20 cellular contexts compared by ENCODE assay signal in the genomic region with DNA sequence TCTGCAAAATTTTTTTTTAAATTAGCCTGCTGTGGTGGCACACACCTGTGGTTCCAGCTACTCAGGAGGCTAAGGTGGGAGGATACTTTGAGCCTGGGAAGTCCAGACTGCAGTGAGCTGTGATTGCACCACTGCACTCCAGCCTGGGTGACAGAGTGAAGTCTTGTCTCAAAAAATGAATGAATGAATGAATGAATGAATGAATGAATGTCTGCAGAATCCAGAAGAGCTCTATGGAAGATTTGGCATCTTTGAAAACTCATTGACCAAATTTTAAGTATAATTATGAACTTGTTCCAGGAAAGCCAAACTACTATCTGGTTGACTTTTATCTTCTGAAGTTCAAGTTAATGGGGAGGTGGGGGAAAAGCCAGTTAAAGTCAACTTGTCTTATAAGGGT.
"Had no signal": no experiment of that assay in that cellular context is flagged by ENCODE, and none has a peak within 500 bp of the region (broad histone marks: within the 10 kb centered on the region; RNA-seq: fewer than 3 reads in every experiment).

No MANE protein-coding gene starts in this region.

- H3K36me3 ChIP-seq: lower lobe of right lung, prostate gland, right atrium auricular region, sigmoid colon, stomach had no signal

- H3K27ac ChIP-seq: lower lobe of right lung, prostate gland, stomach had no signal

- DNase-seq: cortex of kidney; effector CD4-positive, alpha-beta T cell; immature natural killer cell; islet precursor cell; kidney glomerular epithelial cell; left ventricle myocardium superior; lower lobe of right lung; naive thymus-derived CD8-positive, alpha-beta T cell; nephron progenitor cell; nucleus accumbens; sigmoid colon; stimulated activated CD4-positive, alpha-beta T cell treated with anti-CD3 and anti-CD28 coated beads, Interleukin-2, amount 100 ng/mL, for 24 hours; stimulated activated CD4-positive, alpha-beta T cell treated with anti-CD3 and anti-CD28 coated beads, Interleukin-4, amount 100 ng/mL, for 24 hours; stimulated activated naive CD4-positive, alpha-beta T cell treated with Interleukin-2 at 50 U/mL for 16 hours; stomach; trophoblast cell had no signal

- ATAC-seq: naive thymus-derived CD8-positive, alpha-beta T cell; stimulated activated effector memory CD8-positive, alpha-beta T cell treated with anti-CD3 and anti-CD28 coated beads, Interleukin-12 subunit alpha, Interleukin-12 subunit beta, amount 100 ng/mL, for 72 hours had no signal

- FAIRE-seq: frontal cortex had no signal

- H3K4me3 ChIP-seq: lower lobe of right lung, prostate gland, right atrium auricular region, sigmoid colon, stomach had no signal

- H3K9me3 ChIP-seq: lower lobe of right lung, prostate gland, right atrium auricular region, sigmoid colon, stomach had no signal

- H3K4me1 ChIP-seq: prostate gland, sigmoid colon, stomach had no signal

- H3K27me3 ChIP-seq: right atrium auricular region, sigmoid colon, stomach had no signal
